Comparison of ENCODE assay signal across 16 cellular contexts in the genomic region with DNA sequence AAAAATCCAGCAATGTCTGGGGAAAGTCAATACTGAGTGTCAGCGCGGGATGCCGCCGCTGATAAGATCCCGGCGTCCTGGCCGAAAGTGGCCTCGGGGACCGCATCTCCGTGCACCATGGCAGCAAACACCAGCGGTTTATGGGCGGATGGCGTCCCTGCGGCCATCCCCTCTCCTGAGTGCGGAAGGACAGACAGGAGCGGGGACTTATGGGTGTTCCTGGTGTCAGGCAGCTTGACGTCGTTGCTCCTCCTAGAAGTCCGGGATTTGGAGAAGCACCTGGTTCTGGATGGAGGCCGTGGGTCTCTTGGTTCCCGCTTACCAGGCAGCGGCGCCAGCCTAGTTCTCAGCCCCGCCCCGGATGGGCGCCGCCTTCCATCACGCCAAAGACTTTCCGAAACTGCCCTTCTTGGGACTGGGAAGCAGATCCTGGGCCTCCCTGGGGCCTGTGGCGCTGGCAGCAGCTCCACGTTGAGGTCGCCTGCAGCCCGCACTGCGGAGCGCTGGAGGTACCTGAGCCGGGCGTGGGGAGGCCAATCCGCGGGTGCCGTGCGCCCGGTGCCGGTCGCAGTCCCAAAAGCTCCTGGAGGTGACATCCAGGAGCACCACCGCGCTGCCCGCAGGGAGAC.
DNase-seq lines count a peak whose midpoint lies in the region; FAIRE-seq and TF ChIP-seq lines count a peak whose summit lies in the region.
"Had no signal": no experiment of that assay in that cellular context is flagged by ENCODE, and none has a peak within 500 bp of the region (broad histone marks: within the 10 kb centered on the region; RNA-seq: fewer than 3 reads in every experiment).

No MANE protein-coding gene starts in this region.

- H3K27ac ChIP-seq in astrocyte (ENCODE audit: low read depth, low read length) (no peak overlapping the region), mesendoderm (ENCODE audit: low read depth, low read length) (no peak overlapping the region)
- H3K27ac ChIP-seq: left lung had no signal

- H4K8ac ChIP-seq in mesendoderm (ENCODE audit: low read depth, low read length) = no peak overlapping the region

- H3K79me2 ChIP-seq in astrocyte (ENCODE audit: insufficient read depth, low read length) (no peaks in the 10 kb centered on the region), mesendoderm (ENCODE audit: control insufficient read depth, insufficient read depth, low read length) (no peaks in the 10 kb centered on the region)

- no peak overlapping the region for H3K4me3 Mint-ChIP-seq in astrocyte (ENCODE audit: unreplicated experiment)
- no peak overlapping the region for H3K4me3 Mint-ChIP-seq in HFFc6
- H3K4me3 Mint-ChIP-seq: activated naive CD4-positive, alpha-beta T cell treated with anti-CD3 and anti-CD28 coated beads, Interleukin-2, amount 50 U/mL, for 24 hours; CD4-positive, alpha-beta T cell; central memory CD8-positive, alpha-beta T cell; nephron progenitor cell; T-helper 1 cell treated with Interleukin-12 subunit alpha and Interleukin-12 subunit beta and Interleukin-4 antibody, amounts not matched to agents 30 μg/mL and 1 μg/mL, for 36 hours had no signal

- H3K4me1 ChIP-seq in astrocyte (ENCODE audit: insufficient read depth, low read length) = peaks cover 3% of the 10 kb centered on the region
- H3K4me1 ChIP-seq in mesendoderm (ENCODE audit: control insufficient read depth, low read depth, low read length) = no peaks in the 10 kb centered on the region
- H3K4me1 ChIP-seq: HAP-1, left lung had no signal

- WGBS in mesendoderm (ENCODE audit: extremely low coverage, insufficient coverage, low lambda C conversion rate) = no CpG with 5 or more reads among the region's 47 CpGs

- H3K4me3 ChIP-seq in astrocyte (ENCODE audit: insufficient read depth, low read depth, low read length) (peak overlapping the region; percentile 9), fibroblast of pulmonary artery (replicated peaks; ENCODE audit: low read depth, low read length) (peak overlapping the region; percentile 36), skeletal muscle cell (ENCODE audit: low read depth, low read length) (peak overlapping the region; percentile 41), mesendoderm (ENCODE audit: low read length) (no peak overlapping the region)
- H3K4me3 ChIP-seq: HAP-1, left lung had no signal

- no peaks in the 10 kb centered on the region for H3K79me1 ChIP-seq in mesendoderm (ENCODE audit: low read length)

- no peaks in the 10 kb centered on the region for H3K36me3 ChIP-seq in astrocyte (ENCODE audit: insufficient read depth, low read length)
- H3K36me3 ChIP-seq in mesendoderm (ENCODE audit: control insufficient read depth, insufficient read depth, low read length) = no peaks in the 10 kb centered on the region
- H3K36me3 ChIP-seq: HAP-1, left lung had no signal

- no peak overlapping the region for H3K4ac ChIP-seq in mesendoderm (ENCODE audit: low read depth, low read length)

- H2BK15ac ChIP-seq in mesendoderm (replicated peaks; ENCODE audit: low read depth) = no peak overlapping the region

- H3K36me3 Mint-ChIP-seq in astrocyte (ENCODE audit: low read depth, unreplicated experiment) = no peaks in the 10 kb centered on the region
- H3K36me3 Mint-ChIP-seq in HFFc6 (ENCODE audit: low read depth) = no peaks in the 10 kb centered on the region
- H3K36me3 Mint-ChIP-seq: activated naive CD4-positive, alpha-beta T cell treated with anti-CD3 and anti-CD28 coated beads, Interleukin-2, amount 50 U/mL, for 24 hours; stimulated activated naive B cell treated with anti-CD40 and anti-IgM and Interleukin-4, amounts not matched to agents 10 μg/mL and 1 μg/mL and 100 μg/mL, for 72 hours had no signal

- H3K27me3 ChIP-seq in astrocyte (ENCODE audit: insufficient read depth, low read length) (no peaks in the 10 kb centered on the region), mesendoderm (ENCODE audit: insufficient read depth, low read length, poor library complexity) (no peaks in the 10 kb centered on the region)

- H3K9me3 ChIP-seq in astrocyte (ENCODE audit: insufficient read depth, low read depth, low read length) = peaks cover 7% of the 10 kb centered on the region
- H3K9me3 ChIP-seq: HAP-1, left lung had no signal

- H3K27me3 Mint-ChIP-seq in astrocyte (ENCODE audit: low read depth, unreplicated experiment) (peaks cover 6% of the 10 kb centered on the region), HFFc6 (ENCODE audit: insufficient read depth) (peaks cover 15% of the 10 kb centered on the region)

- H3K9me3 Mint-ChIP-seq in astrocyte (ENCODE audit: unreplicated experiment) (peaks cover 4% of the 10 kb centered on the region), HFFc6 (no peaks in the 10 kb centered on the region; the same call in 1 of the 2 replicates)
- H3K9me3 Mint-ChIP-seq: activated naive CD4-positive, alpha-beta T cell treated with anti-CD3 and anti-CD28 coated beads, Interleukin-2, amount 50 U/mL, for 24 hours; CD4-positive, alpha-beta T cell; central memory CD8-positive, alpha-beta T cell; stimulated activated naive B cell treated with anti-CD40 and anti-IgM and Interleukin-4, amounts not matched to agents 10 μg/mL and 1 μg/mL and 100 μg/mL, for 72 hours; T-helper 1 cell treated with Interleukin-12 subunit alpha and Interleukin-12 subunit beta and Interleukin-4 antibody, amounts not matched to agents 30 μg/mL and 1 μg/mL, for 36 hours had no signal

- no peak overlapping the region for H3K23ac ChIP-seq in mesendoderm (ENCODE audit: low read length)

- FAIRE-seq in astrocyte (lab: Jason Lieb, UNC) = no peak

- H3K27ac Mint-ChIP-seq in astrocyte (ENCODE audit: unreplicated experiment) = no peak overlapping the region
- H3K27ac Mint-ChIP-seq in HFFc6 = no peak overlapping the region
- H3K27ac Mint-ChIP-seq: activated naive CD4-positive, alpha-beta T cell treated with anti-CD3 and anti-CD28 coated beads, Interleukin-2, amount 50 U/mL, for 24 hours; CD4-positive, alpha-beta T cell; nephron progenitor cell; stimulated activated naive B cell treated with anti-CD40 and anti-IgM and Interleukin-4, amounts not matched to agents 10 μg/mL and 1 μg/mL and 100 μg/mL, for 72 hours; T-helper 1 cell treated with Interleukin-12 subunit alpha and Interleukin-12 subunit beta and Interleukin-4 antibody, amounts not matched to agents 30 μg/mL and 1 μg/mL, for 36 hours had no signal

- no peak overlapping the region for H3K9ac ChIP-seq in astrocyte (ENCODE audit: low read length)
- no peak overlapping the region for H3K9ac ChIP-seq in mesendoderm (ENCODE audit: low read length)

- DNase-seq in GM03348 (ENCODE audit: low spot score) (peak; percentile 39), astrocyte (ENCODE audit: low read depth) (no peak), fibroblast of pulmonary artery (ENCODE audit: low read depth) (peak; percentile 10), skeletal muscle cell (ENCODE audit: low read depth) (no peak), HFFc6 (no peak), mesendoderm (no peak)
- DNase-seq in stimulated activated CD8-positive, alpha-beta memory T cell treated with anti-CD3 and anti-CD28 coated beads, Interleukin-4, amount 100 ng/mL, for 48 hours = no peak
- DNase-seq: CD4-positive, alpha-beta T cell; EL; nephron progenitor cell; stimulated activated naive B cell treated with anti-CD40 and anti-IgM and Interleukin-4, amounts not matched to agents 10 μg/mL and 1 μg/mL and 100 μg/mL, for 72 hours had no signal

- no peak overlapping the region for H2BK5ac ChIP-seq in mesendoderm (ENCODE audit: low read length)

- no peak overlapping the region for H2BK120ac ChIP-seq in mesendoderm (ENCODE audit: low read depth, low read length)

- no peaks in the 10 kb centered on the region for H4K20me1 ChIP-seq in astrocyte (ENCODE audit: insufficient read depth, low read length)

- H3K4me2 ChIP-seq in astrocyte (ENCODE audit: low read length) = peak overlapping the region; percentile 67
- no peak overlapping the region for H3K4me2 ChIP-seq in mesendoderm (ENCODE audit: low read length)

- H2AK5ac ChIP-seq in mesendoderm (ENCODE audit: low read length) = no peak overlapping the region

- no peak overlapping the region for H3K18ac ChIP-seq in mesendoderm (ENCODE audit: low read length)

- H2AFZ ChIP-seq in astrocyte (ENCODE audit: low read depth, low read length) = peak overlapping the region; percentile 68

- no peak overlapping the region for H3K56ac ChIP-seq in mesendoderm (ENCODE audit: low read length)

- H3K4me1 Mint-ChIP-seq in astrocyte (ENCODE audit: low read depth, unreplicated experiment) (peaks cover 2% of the 10 kb centered on the region), HFFc6 (ENCODE audit: low read depth) (peaks cover 18% of the 10 kb centered on the region)
- H3K4me1 Mint-ChIP-seq: activated naive CD4-positive, alpha-beta T cell treated with anti-CD3 and anti-CD28 coated beads, Interleukin-2, amount 50 U/mL, for 24 hours; central memory CD8-positive, alpha-beta T cell had no signal

- no peak overlapping the region for H4K5ac ChIP-seq in mesendoderm (ENCODE audit: low read length)

- TF ChIP-seq CTCF in astrocyte (IDR thresholded peaks at IDR 0.05; ENCODE audit: insufficient read depth, low read depth, low read length) (no peak), fibroblast of pulmonary artery (IDR thresholded peaks at IDR 0.05; ENCODE audit: low read length, missing control alignments) (no peak), HFFc6 (IDR thresholded peaks at IDR 0.05) (no peak)

Comparison
In these comparisons a context has a peak if more than half of its experiments do, and no peak if none do; other contexts are left out.
1. DNase-seq: peak in GM03348 (single experiment) and fibroblast of pulmonary artery (single experiment); none in astrocyte (single experiment), skeletal muscle cell (single experiment), HFFc6 (single experiment), stimulated activated CD8-positive, alpha-beta memory T cell treated with anti-CD3 and anti-CD28 coated beads, Interleukin-4, amount 100 ng/mL, for 48 hours (single experiment) and mesendoderm (single experiment).